24 cellular contexts compared by ENCODE assay signal in the genomic region with DNA sequence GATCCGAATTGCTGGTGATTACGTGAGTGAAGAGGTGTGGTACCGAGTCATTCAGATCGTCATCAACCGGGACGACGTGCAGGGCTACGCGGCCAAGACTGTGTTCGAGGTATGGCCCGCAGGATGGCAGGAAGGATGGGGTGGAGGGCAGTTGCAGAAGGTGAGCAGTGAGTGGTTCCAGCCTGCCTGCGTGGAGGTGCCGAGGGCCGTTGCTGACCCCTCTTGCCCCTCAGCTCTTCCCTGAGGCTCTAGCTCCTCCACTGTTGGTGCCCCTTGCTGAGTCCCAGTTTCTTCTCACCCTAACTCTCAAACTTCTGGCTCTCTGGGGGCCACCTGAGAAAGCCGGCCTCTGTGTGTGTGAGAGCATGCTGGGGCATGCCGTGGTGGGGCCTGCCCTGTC. TPM values are rescaled to one million over a fixed set of nuclear protein-coding genes. Genes with fewer than 3 reads are reported as not detected.
DNase-seq lines count a peak whose midpoint lies in the region; ATAC-seq and TF ChIP-seq lines count a peak whose summit lies in the region.
"Had no signal": no experiment of that assay in that cellular context is flagged by ENCODE, and none has a peak within 500 bp of the region (broad histone marks: within the 10 kb centered on the region; RNA-seq: fewer than 3 reads in every experiment).

No MANE protein-coding gene starts in this region.

- 0 out of 2 replicates have a peak overlapping the region, but pooled peaks have one; percentile 6 for H3K9ac ChIP-seq in BLaER1
- no peak overlapping the region for H3K9ac ChIP-seq in neural progenitor cell
- H3K9ac ChIP-seq: BLaER1 treated with 17β-estradiol and CSF1 and Interleukin-3, amounts not matched to agents 10 nM and 100 nM had no signal

- no peak overlapping the region for H2AFZ ChIP-seq in neural progenitor cell (replicated peaks)

- no peak for ATAC-seq in central memory CD8-positive, alpha-beta T cell (replicated peaks; ENCODE audit: extremely low read depth, poor library complexity, severe bottlenecking)
- ATAC-seq in GM18909 (IDR thresholded peaks at IDR 0.05; ENCODE audit: poor library complexity, unreplicated experiment) = no peak
- ATAC-seq: HCT116, PC-3 had no signal

- H3K9me3 Mint-ChIP-seq in IgD-negative memory B cell (no peaks in the 10 kb centered on the region), neural progenitor cell (no peaks in the 10 kb centered on the region)
- H3K9me3 Mint-ChIP-seq in central memory CD8-positive, alpha-beta T cell = no peaks in the 10 kb centered on the region
- H3K9me3 Mint-ChIP-seq: CD4-positive, alpha-beta T cell had no signal

- no peak overlapping the region for H3K4me3 Mint-ChIP-seq in IgD-negative memory B cell
- H3K4me3 Mint-ChIP-seq in central memory CD8-positive, alpha-beta T cell = no peak overlapping the region
- peak overlapping the region; percentile 58 for H3K4me3 Mint-ChIP-seq in neural progenitor cell
- H3K4me3 Mint-ChIP-seq: CD4-positive, alpha-beta T cell had no signal

- H4K20me1 ChIP-seq in BLaER1 = 0 out of 2 replicates have a peak, but pooled peaks cover 7% of the 10 kb centered on the region
- peaks cover 9% of the 10 kb centered on the region for H4K20me1 ChIP-seq in neural progenitor cell (ENCODE audit: low read depth)

- H3K4me2 ChIP-seq in BLaER1 = no peak overlapping the region
- H3K4me2 ChIP-seq in neural progenitor cell = no peak overlapping the region
- H3K4me2 ChIP-seq: BLaER1 treated with 17β-estradiol and CSF1 and Interleukin-3, amounts not matched to agents 10 nM and 100 nM had no signal

- peaks cover 39% of the 10 kb centered on the region for H3K4me1 ChIP-seq in BLaER1
- no peaks in the 10 kb centered on the region for H3K4me1 ChIP-seq in neural progenitor cell
- H3K4me1 ChIP-seq: SJSA1 had no signal

- H3K27me3 Mint-ChIP-seq in IgD-negative memory B cell (no peaks in the 10 kb centered on the region), neural progenitor cell (ENCODE audit: insufficient read depth, low read depth) (peaks cover 6% of the 10 kb centered on the region)
- H3K27me3 Mint-ChIP-seq in central memory CD8-positive, alpha-beta T cell = no peaks in the 10 kb centered on the region
- H3K27me3 Mint-ChIP-seq: CD4-positive, alpha-beta T cell had no signal

- H3K36me3 ChIP-seq in BLaER1 (peaks cover 87% of the 10 kb centered on the region), neural progenitor cell (no peaks in the 10 kb centered on the region)
- H3K36me3 ChIP-seq: SJSA1 had no signal

- H3K27me3 ChIP-seq in BLaER1 (no peaks in the 10 kb centered on the region), neural progenitor cell (no peaks in the 10 kb centered on the region), dorsolateral prefrontal cortex (no peaks in the 10 kb centered on the region)
- H3K27me3 ChIP-seq: BLaER1 treated with 17β-estradiol and CSF1 and Interleukin-3, amounts not matched to agents 10 nM and 100 nM; SJSA1 had no signal

- H3K4me3 ChIP-seq in BLaER1 = no peak overlapping the region
- no peak overlapping the region for H3K4me3 ChIP-seq in neural progenitor cell
- no peak overlapping the region for H3K4me3 ChIP-seq in dorsolateral prefrontal cortex
- H3K4me3 ChIP-seq: BLaER1 treated with 17β-estradiol and CSF1 and Interleukin-3, amounts not matched to agents 10 nM and 100 nM; SJSA1 had no signal

- TF ChIP-seq CTCF in neural progenitor cell (IDR thresholded peaks at IDR 0.05) = no peak
- no peak for TF ChIP-seq CTCF in dorsolateral prefrontal cortex (IDR thresholded peaks at IDR 0.05 in 54 of 56, conservative IDR thresholded peaks at IDR 0.05 in 2 of 56; ENCODE audit: low read depth in 1 of 56, partially characterized antibody in 56 of 56)

- no peaks in the 10 kb centered on the region for H3K9me3 ChIP-seq in BLaER1
- H3K9me3 ChIP-seq in neural progenitor cell (ENCODE audit: low read depth) = no peaks in the 10 kb centered on the region
- H3K9me3 ChIP-seq: BLaER1 treated with 17β-estradiol and CSF1 and Interleukin-3, amounts not matched to agents 10 nM and 100 nM; SJSA1 had no signal

- H3K4me1 Mint-ChIP-seq in IgD-negative memory B cell (peaks cover 0 to 14% (median 6%) of the 10 kb centered on the region in 3 donors), neural progenitor cell (peaks cover 12% of the 10 kb centered on the region)
- H3K4me1 Mint-ChIP-seq in central memory CD8-positive, alpha-beta T cell = peaks cover 23% of the 10 kb centered on the region

- intact Hi-C loops in dorsolateral prefrontal cortex (cut with DNase I) = no loop called here

- H3K27ac ChIP-seq in BLaER1 (0 out of 2 replicates have a peak overlapping the region, but pooled peaks have one; percentile 44), neural progenitor cell (no peak overlapping the region), dorsolateral prefrontal cortex (no peak overlapping the region)
- H3K27ac ChIP-seq: SJSA1 had no signal

- no peaks in the 10 kb centered on the region for H3K79me2 ChIP-seq in neural progenitor cell (ENCODE audit: low read depth)

- H3K27ac Mint-ChIP-seq in IgD-negative memory B cell = peak overlapping the region in 2 of 3 donors; percentile 14 to 25
- peak overlapping the region; percentile 53 for H3K27ac Mint-ChIP-seq in central memory CD8-positive, alpha-beta T cell (ENCODE audit: low read depth)
- no peak overlapping the region for H3K27ac Mint-ChIP-seq in neural progenitor cell
- H3K27ac Mint-ChIP-seq: CD4-positive, alpha-beta T cell had no signal

- no peaks in the 10 kb centered on the region for H3F3A ChIP-seq in neural progenitor cell (ENCODE audit: low read depth)

- H3K36me3 Mint-ChIP-seq in IgD-negative memory B cell = peaks cover 1% of the 10 kb centered on the region
- peaks cover 21% of the 10 kb centered on the region for H3K36me3 Mint-ChIP-seq in central memory CD8-positive, alpha-beta T cell (ENCODE audit: insufficient read depth)
- H3K36me3 Mint-ChIP-seq in neural progenitor cell = peaks cover 16% of the 10 kb centered on the region

- DNase-seq in central memory CD8-positive, alpha-beta T cell (ENCODE audit: low spot score in 2 of 2) = no peak
- DNase-seq in neural progenitor cell (ENCODE audit: low spot score) = no peak
- DNase-seq in dorsolateral prefrontal cortex = no peak
- no peak for DNase-seq in NCI-H1436 (lab: John Stamatoyannopoulos, UW)
- DNase-seq: CD4-positive, alpha-beta T cell; GOT3; Karpas-422; NCI-H1092 treated with DMSO at 0.1 percent for 48 hours; NCI-H1436 treated with DMSO at 0.1 percent for 48 hours; NCI-H1930; NCI-H446 treated with DMSO at 0.1 percent for 48 hours; NCI-H526; NCI-H82; NK-92 treated with Interleukin-12 subunit alpha and Interleukin-12 subunit beta, amount 100 ng/mL, for 24 hours; PC-3; Right ventricle myocardium superior had no signal

RNA-seq across cellular contexts. Expression of gene MUC6, which starts 43.9 kb away (rescaled TPM):
- not detected for polyA plus RNA-seq in IgD-negative memory B cell
- total RNA-seq in neural progenitor cell (ENCODE audit: low replicate concordance) = not detected in 2 replicates
- total RNA-seq in dorsolateral prefrontal cortex = not detected
- total RNA-seq: CD4-positive, alpha-beta T cell; M059J; Right ventricle myocardium superior; SJSA1 had no signal
- polyA plus RNA-seq: AG04450 had no signal
